8 cellular contexts compared by ENCODE assay signal in the genomic region with DNA sequence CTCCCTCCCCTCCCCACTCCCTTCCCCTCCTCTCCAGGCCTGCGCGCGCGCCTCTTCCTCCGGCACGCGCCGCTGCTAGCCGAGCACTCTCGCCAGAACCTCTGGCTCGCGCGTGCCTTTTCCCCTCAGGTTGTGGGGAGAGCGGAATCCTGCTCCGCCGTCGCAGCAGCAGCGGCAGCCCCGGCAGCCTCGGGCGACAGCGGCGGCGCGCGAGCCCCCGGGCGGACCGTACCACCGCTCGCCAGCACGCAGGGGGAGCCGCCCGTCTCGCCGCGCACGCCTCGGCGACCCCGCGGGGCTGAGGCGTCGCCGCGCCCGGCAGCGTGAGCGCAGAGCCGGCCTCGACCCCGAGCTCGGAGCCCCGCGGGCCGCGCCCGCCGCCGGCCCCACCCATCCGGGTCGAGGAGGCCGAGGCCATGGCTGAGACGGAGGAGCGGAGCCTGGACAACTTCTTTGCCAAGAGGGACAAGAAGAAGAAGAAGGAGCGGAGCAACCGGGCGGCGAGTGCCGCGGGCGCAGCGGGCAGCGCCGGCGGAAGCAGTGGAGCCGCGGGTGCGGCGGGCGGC. TPM values are rescaled to one million over a fixed set of nuclear protein-coding genes. Genes with fewer than 3 reads are reported as not detected.
A peak's percentile ranks its signal among the peaks of the same experiment; 100 is the strongest.
DNase-seq lines count a peak whose midpoint lies in the region; ATAC-seq lines count a peak whose summit lies in the region.

A gene with protein sequence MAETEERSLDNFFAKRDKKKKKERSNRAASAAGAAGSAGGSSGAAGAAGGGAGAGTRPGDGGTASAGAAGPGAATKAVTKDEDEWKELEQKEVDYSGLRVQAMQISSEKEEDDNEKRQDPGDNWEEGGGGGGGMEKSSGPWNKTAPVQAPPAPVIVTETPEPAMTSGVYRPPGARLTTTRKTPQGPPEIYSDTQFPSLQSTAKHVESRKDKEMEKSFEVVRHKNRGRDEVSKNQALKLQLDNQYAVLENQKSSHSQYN (plus strand): TSS at position 58 of the 566 bp plus-strand sequence. CDS start 359 bp downstream, at position 417.

- H3K27me3 Mint-ChIP-seq in activated CD4-positive, alpha-beta T cell treated with anti-CD3 and anti-CD28 coated beads for 36 hours: no peaks in the 10 kb centered on the region
- no peaks in the 10 kb centered on the region for H3K27me3 Mint-ChIP-seq in T-helper 2 cell treated with Interferon-gamma antibody and Interleukin-4, amounts not matched to agents 5 μg/mL and 100 μg/mL, for 36 hours (ENCODE audit: low read depth)

- H3K4me1 ChIP-seq in trophoblast cell (ENCODE audit: control insufficient read depth in 1 of 2, insufficient read depth in 2 of 2, low read length in 2 of 2): peaks cover 19 to 32% of the 10 kb centered on the region in 2 experiments

- peaks cover 6 to 12% of the 10 kb centered on the region in 2 experiments for H3K36me3 ChIP-seq in trophoblast cell (ENCODE audit: control insufficient read depth in 1 of 2, insufficient read depth in 2 of 2, low read length in 2 of 2)

- peak within 1 kb of the TSS; percentile 99 for H3K4me3 Mint-ChIP-seq in activated CD4-positive, alpha-beta T cell treated with anti-CD3 and anti-CD28 coated beads for 36 hours
- peak within 1 kb of the TSS; percentile 93 for H3K4me3 Mint-ChIP-seq in T-helper 2 cell treated with Interferon-gamma antibody and Interleukin-4, amounts not matched to agents 5 μg/mL and 100 μg/mL, for 36 hours

- H2BK12ac ChIP-seq in trophoblast cell (ENCODE audit: low read length): peak within 1 kb of the TSS; percentile 20

- H3K4me1 Mint-ChIP-seq in activated CD4-positive, alpha-beta T cell treated with anti-CD3 and anti-CD28 coated beads for 36 hours: peaks cover 52% of the 10 kb centered on the region
- peaks cover 47% of the 10 kb centered on the region for H3K4me1 Mint-ChIP-seq in T-helper 2 cell treated with Interferon-gamma antibody and Interleukin-4, amounts not matched to agents 5 μg/mL and 100 μg/mL, for 36 hours (ENCODE audit: low read depth)

- DNase-seq in activated CD4-positive, alpha-beta T cell treated with anti-CD3 and anti-CD28 coated beads for 36 hours: no peak
- no peak for DNase-seq in activated CD4-positive, alpha-beta T cell treated with anti-CD3 and anti-CD28 coated beads, Interleukin-2, amount 50 U/mL, for 1 hour
- no peak for DNase-seq in T-helper 2 cell treated with Interferon-gamma antibody and Interleukin-4, amounts not matched to agents 5 μg/mL and 100 μg/mL, for 36 hours (ENCODE audit: low spot score)
- DNase-seq in glomerular endothelial cell (ENCODE audit: extremely low read depth, low read depth, low spot score): no peak
- DNase-seq in trophoblast cell: no peak
- no peak for DNase-seq in NOMO-1 treated with dmso at 0.1 percent for 144 hours (lab: John Stamatoyannopoulos, UW; ENCODE audit: unreplicated experiment)
- DNase-seq in AML-193 (lab: John Stamatoyannopoulos, UW): no peak

- no peaks in the 10 kb centered on the region for H3K27me3 ChIP-seq in trophoblast cell (ENCODE audit: insufficient read depth, low read length)

- H4K8ac ChIP-seq in trophoblast cell (ENCODE audit: low read depth, low read length): peak within 1 kb of the TSS; percentile 66

- peaks cover 34% of the 10 kb centered on the region for H3K79me1 ChIP-seq in trophoblast cell (ENCODE audit: low read length)

- WGBS in trophoblast cell (ENCODE audit: extremely low coverage, insufficient coverage, insufficient read length): no CpG with 5 or more reads among the region's 81 CpGs

- H4K12ac ChIP-seq in trophoblast cell (ENCODE audit: low read depth, low read length): peak within 1 kb of the TSS; percentile 74

- peak within 1 kb of the TSS; percentile 95 for H2BK5ac ChIP-seq in trophoblast cell (ENCODE audit: low read depth, low read length, poor library complexity)

- H4K91ac ChIP-seq in trophoblast cell (ENCODE audit: low read depth, low read length): peak within 1 kb of the TSS; percentile 90

- H3K14ac ChIP-seq in trophoblast cell (ENCODE audit: low read length): peak within 1 kb of the TSS; percentile 88

- H2BK120ac ChIP-seq in trophoblast cell (ENCODE audit: insufficient read depth, low read length, poor library complexity): peak within 1 kb of the TSS; percentile 68

- H3K27ac Mint-ChIP-seq in activated CD4-positive, alpha-beta T cell treated with anti-CD3 and anti-CD28 coated beads for 36 hours: peak within 1 kb of the TSS; percentile 100
- H3K27ac Mint-ChIP-seq in T-helper 2 cell treated with Interferon-gamma antibody and Interleukin-4, amounts not matched to agents 5 μg/mL and 100 μg/mL, for 36 hours: peak within 1 kb of the TSS; percentile 100

- no peak within 1 kb of the TSS for H2AK5ac ChIP-seq in trophoblast cell (ENCODE audit: low read length)

- peak within 1 kb of the TSS; percentile 95 for H3K4me3 ChIP-seq in trophoblast cell (ENCODE audit: low read depth, low read length)

- POLR2A ChIA-PET in activated CD4-positive, alpha-beta T cell treated with anti-CD3 and anti-CD28 coated beads for 36 hours (lab: Charles Lee): interaction anchor here (0.6 to 3.0 kb wide), 21 partner anchors 10 to 912 kb away, joined by 3 to 24 read pairs (median 4); a partner anchor contains a TSS

- H3K36me3 Mint-ChIP-seq in activated CD4-positive, alpha-beta T cell treated with anti-CD3 and anti-CD28 coated beads for 36 hours (ENCODE audit: low read depth): peaks cover 40% of the 10 kb centered on the region
- peaks cover 40% of the 10 kb centered on the region for H3K36me3 Mint-ChIP-seq in T-helper 2 cell treated with Interferon-gamma antibody and Interleukin-4, amounts not matched to agents 5 μg/mL and 100 μg/mL, for 36 hours (ENCODE audit: low read depth)

- H3K18ac ChIP-seq in trophoblast cell (ENCODE audit: low read length): peak within 1 kb of the TSS; percentile 86

- no peaks in the 10 kb centered on the region for H3K9me3 ChIP-seq in trophoblast cell (ENCODE audit: insufficient read depth, low read depth, low read length)

- H3K4me2 ChIP-seq in trophoblast cell (ENCODE audit: low read length): peak within 1 kb of the TSS; percentile 71

- no peaks in the 10 kb centered on the region for H3K9me3 Mint-ChIP-seq in activated CD4-positive, alpha-beta T cell treated with anti-CD3 and anti-CD28 coated beads for 36 hours (ENCODE audit: low read depth)
- H3K9me3 Mint-ChIP-seq in T-helper 2 cell treated with Interferon-gamma antibody and Interleukin-4, amounts not matched to agents 5 μg/mL and 100 μg/mL, for 36 hours: no peaks in the 10 kb centered on the region

- H3K79me2 ChIP-seq in trophoblast cell (ENCODE audit: control insufficient read depth, insufficient read depth, low read length, poor library complexity): peaks cover 24% of the 10 kb centered on the region

- peak within 1 kb of the TSS; percentile 99 for H3K9ac ChIP-seq in trophoblast cell (ENCODE audit: low read length)

- peak; percentile 17 for ATAC-seq in activated CD4-positive, alpha-beta T cell treated with anti-CD3 and anti-CD28 coated beads for 36 hours
- peak; percentile 28 for ATAC-seq in HG02981 (IDR thresholded peaks at IDR 0.05; ENCODE audit: unreplicated experiment)

- H3K27ac ChIP-seq in trophoblast cell (ENCODE audit: low read depth, low read length): peak within 1 kb of the TSS; percentile 100

- no peak within 1 kb of the TSS for H3K23ac ChIP-seq in trophoblast cell (ENCODE audit: low read length)

- intact Hi-C loops in activated CD4-positive, alpha-beta T cell treated with anti-CD3 and anti-CD28 coated beads for 36 hours (cut with DNase I, micrococcal nuclease): loop anchor here (1.0 to 5.0 kb wide), 14 partner anchors 19 to 1156 kb away; a partner anchor contains a TSS

- H3K4ac ChIP-seq in trophoblast cell (ENCODE audit: low read depth, low read length): peak within 1 kb of the TSS; percentile 97

- H2AFZ ChIP-seq in trophoblast cell (ENCODE audit: insufficient read depth, low read length, poor library complexity): peak within 1 kb of the TSS; percentile 60

- CTCF ChIA-PET in activated CD4-positive, alpha-beta T cell treated with anti-CD3 and anti-CD28 coated beads for 36 hours (lab: Charles Lee): interaction anchor here (0.5 to 2.2 kb wide), 7 partner anchors 10 to 147 kb away, joined by 3 to 13 read pairs (median 4); no protein-coding TSS in a partner anchor

RNA-seq across cellular contexts. Expression of the gene that starts here (rescaled TPM):
- 100 to 1,000 TPM; 204 to 221 TPM for total RNA-seq in activated CD4-positive, alpha-beta T cell treated with anti-CD3 and anti-CD28 coated beads for 36 hours
- 173 and 189 TPM in 2 replicates for total RNA-seq in glomerular endothelial cell
- 165 and 171 TPM in 2 replicates for polyA plus RNA-seq in trophoblast cell (2013)
